ENCODE assay signal across 18 cellular contexts in the genomic region with DNA sequence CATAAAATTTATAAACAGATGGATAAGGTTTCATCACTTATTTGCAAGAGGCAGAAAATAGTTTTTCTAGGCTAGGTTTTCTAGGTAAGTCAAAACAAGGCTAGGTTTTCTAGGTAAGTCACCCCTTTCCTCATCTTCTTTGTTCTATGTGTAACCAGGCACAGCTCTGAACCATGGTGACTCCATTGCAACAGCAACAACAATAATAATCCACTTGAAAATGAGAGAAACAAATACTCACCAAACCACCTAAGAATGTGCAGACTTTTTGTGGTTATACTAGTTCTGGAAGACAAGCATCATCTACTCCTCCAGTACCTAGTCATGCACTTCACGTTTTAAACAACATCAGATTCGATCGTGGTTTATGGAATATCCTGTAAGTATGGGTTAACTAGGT.
DNase-seq lines count a peak whose midpoint lies in the region; ATAC-seq, FAIRE-seq and TF ChIP-seq lines count a peak whose summit lies in the region.
"Had no signal": no experiment of that assay in that cellular context is flagged by ENCODE, and none has a peak within 500 bp of the region (broad histone marks: within the 10 kb centered on the region; RNA-seq: fewer than 3 reads in every experiment).

No MANE protein-coding gene starts in this region.

- H3K4me1 Mint-ChIP-seq in activated T-cell treated with anti-CD3 and anti-CD28 coated beads, Interleukin-2, amount 50 U/mL, for 72 hours (ENCODE audit: low read depth), result peaks cover 8% of the 10 kb centered on the region
- H3K4me1 Mint-ChIP-seq in progenitor cell of endocrine pancreas (ENCODE audit: low read depth), result peaks cover 18% of the 10 kb centered on the region

- H3K4me3 Mint-ChIP-seq in activated T-cell treated with anti-CD3 and anti-CD28 coated beads, Interleukin-2, amount 50 U/mL, for 72 hours, result no peak overlapping the region
- no peak overlapping the region for H3K4me3 Mint-ChIP-seq in progenitor cell of endocrine pancreas (ENCODE audit: low read depth)
- H3K4me3 Mint-ChIP-seq: CD14-positive monocyte; CD8-positive, alpha-beta T cell had no signal

- H3K27ac Mint-ChIP-seq in activated T-cell treated with anti-CD3 and anti-CD28 coated beads, Interleukin-2, amount 50 U/mL, for 72 hours, result no peak overlapping the region
- H3K27ac Mint-ChIP-seq in progenitor cell of endocrine pancreas, result no peak overlapping the region
- H3K27ac Mint-ChIP-seq: CD14-positive monocyte; CD8-positive, alpha-beta T cell had no signal

- ATAC-seq in activated T-cell treated with anti-CD3 and anti-CD28 coated beads, Interleukin-2, amount 50 U/mL, for 72 hours (replicated peaks in 1 of 2), result peak; percentile 36 to 51
- ATAC-seq: CD8-positive, alpha-beta T cell; GM12878; HCT116 had no signal

- no peak for FAIRE-seq in urothelium cell line (lab: Jason Lieb, UNC)
- FAIRE-seq: D721Med, GM12878, GM18507, H54 had no signal

- H3K9me3 Mint-ChIP-seq in activated T-cell treated with anti-CD3 and anti-CD28 coated beads, Interleukin-2, amount 50 U/mL, for 72 hours, result peaks cover 0 to 7% of the 10 kb centered on the region in 2 donors
- H3K9me3 Mint-ChIP-seq in progenitor cell of endocrine pancreas (ENCODE audit: low read depth), result peaks cover 3% of the 10 kb centered on the region
- H3K9me3 Mint-ChIP-seq: CD8-positive, alpha-beta T cell had no signal

- TF ChIP-seq CTCF in VCaP (conservative IDR thresholded peaks at IDR 0.05) (no peak), progenitor cell of endocrine pancreas (IDR thresholded peaks at IDR 0.05; ENCODE audit: unreplicated experiment) (no peak)

- DNase-seq in DMS53 (lab: John Stamatoyannopoulos, UW) (peak; percentile 1), DMS53 treated with DMSO at 0.1 percent for 48 hours (lab: John Stamatoyannopoulos, UW; ENCODE audit: unreplicated experiment) (no peak), activated T-cell treated with anti-CD3 and anti-CD28 coated beads for 4 hours (no peak), progenitor cell of endocrine pancreas (ENCODE audit: low spot score, unreplicated experiment) (no peak), urothelium cell line (ENCODE audit: low spot score) (no peak)
- no peak for DNase-seq in activated T-cell treated with anti-CD3 and anti-CD28 coated beads, Interleukin-2, amount 50 U/mL, for 72 hours
- no peak for DNase-seq in activated CD4-positive, CD25-positive, alpha-beta regulatory T cell treated with anti-CD3 and anti-CD28 coated beads, Interleukin-2, amount 50 U/mL, for 72 hours
- DNase-seq: CD8-positive, alpha-beta T cell; DMS153; GM23248 had no signal

- H3K36me3 Mint-ChIP-seq in activated T-cell treated with anti-CD3 and anti-CD28 coated beads, Interleukin-2, amount 50 U/mL, for 72 hours (ENCODE audit: insufficient read depth in 2 of 2), result peaks cover 0 to 1% of the 10 kb centered on the region in 2 donors
- H3K36me3 Mint-ChIP-seq in progenitor cell of endocrine pancreas (ENCODE audit: insufficient read depth), result peaks cover 2% of the 10 kb centered on the region
- H3K36me3 Mint-ChIP-seq: CD14-positive monocyte; CD8-positive, alpha-beta T cell had no signal

- H3K27me3 Mint-ChIP-seq in activated T-cell treated with anti-CD3 and anti-CD28 coated beads, Interleukin-2, amount 50 U/mL, for 72 hours (ENCODE audit: low read depth), result no peaks in the 10 kb centered on the region
- H3K27me3 Mint-ChIP-seq in progenitor cell of endocrine pancreas, result no peaks in the 10 kb centered on the region

- peak overlapping the region; percentile 55 for H3K27ac ChIP-seq in VCaP
- H3K27ac ChIP-seq: 22Rv1, GM23248 had no signal
